29 cellular contexts compared by ENCODE assay signal in the genomic region with DNA sequence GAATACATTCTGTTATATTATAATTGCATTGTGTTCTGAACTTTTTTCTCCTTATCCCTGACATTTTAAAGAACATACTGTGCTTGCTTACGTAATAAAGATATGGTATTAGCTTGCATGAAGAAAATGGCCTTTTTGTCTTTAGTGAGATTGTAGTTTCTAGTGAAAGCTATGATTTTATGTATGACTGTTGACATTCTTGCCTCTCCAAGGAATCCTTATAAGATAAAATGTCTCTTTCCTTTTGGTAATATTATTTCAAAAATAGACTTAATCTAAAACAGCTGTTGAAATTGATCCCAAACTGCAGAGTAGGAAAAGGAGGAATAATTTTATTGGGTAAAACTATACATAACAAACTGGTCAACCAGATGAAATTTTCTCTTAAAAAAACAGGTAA.
"Had no signal": no experiment of that assay in that cellular context is flagged by ENCODE, and none has a peak within 500 bp of the region (broad histone marks: within the 10 kb centered on the region; RNA-seq: fewer than 3 reads in every experiment).

No MANE protein-coding gene starts in this region.

- H3K4me3 ChIP-seq: breast epithelium, gastrocnemius medialis, lung, ovary, prostate gland, sigmoid colon, stomach, thyroid gland, upper lobe of right lung had no signal

- H3K36me3 ChIP-seq: breast epithelium, gastrocnemius medialis, neutrophil, ovary, prostate gland, sigmoid colon, stomach, thyroid gland, upper lobe of right lung had no signal

- DNase-seq: activated B cell treated with CpG ODN at 0.5 μM for 24 hours; activated CD4-positive, alpha-beta T cell treated with anti-CD3 and anti-CD28 coated beads, Interleukin-2, amount 50 U/mL, for 1 hour; activated CD8-positive, alpha-beta T cell treated with anti-CD3 and anti-CD28 coated beads for 36 hours; activated gamma-delta T cell treated with Interleukin-2 at 50 U/mL for 16 hours; activated naive CD8-positive, alpha-beta T cell treated with anti-CD3 and anti-CD28 coated beads, Interleukin-2, amount 50 U/mL, for 24 hours; activated T-cell treated with anti-CD3 and anti-CD28 coated beads, Interleukin-2, amount 50 U/mL, for 4 hours; dermis blood vessel endothelial cell; effector CD4-positive, alpha-beta T cell; gastrocnemius medialis; hippocampal formation; immature natural killer cell; kidney; nephron progenitor cell; ovary; retina; sigmoid colon; stimulated activated CD4-positive, alpha-beta T cell treated with anti-CD3 and anti-CD28 coated beads, Interleukin-15, amount 100 ng/mL, for 24 hours; stimulated activated CD4-positive, alpha-beta T cell treated with anti-CD3 and anti-CD28 coated beads, Interleukin-2, amount 100 ng/mL, for 24 hours; stimulated activated naive B cell treated with anti-CD40 and anti-IgM and Interleukin-4, amounts not matched to agents 10 μg/mL and 1 μg/mL and 100 μg/mL, for 72 hours; stomach; T-cell; thyroid gland; upper lobe of right lung had no signal

- H3K9me3 ChIP-seq: gastrocnemius medialis, neutrophil, ovary, prostate gland, thyroid gland, upper lobe of right lung had no signal

- H3K27ac ChIP-seq: breast epithelium, epithelial cell of prostate, gastrocnemius medialis, neutrophil, ovary, prostate gland, sigmoid colon, stomach, thyroid gland, upper lobe of right lung had no signal

- ATAC-seq: activated CD8-positive, alpha-beta T cell treated with anti-CD3 and anti-CD28 coated beads for 36 hours; activated naive CD8-positive, alpha-beta T cell treated with anti-CD3 and anti-CD28 coated beads, Interleukin-2, amount 50 U/mL, for 24 hours; activated T-cell treated with anti-CD3 and anti-CD28 coated beads, Interleukin-2, amount 50 U/mL, for 4 hours; activated T-helper 17 cell treated with anti-CD3 and anti-CD28 coated beads, Interleukin-2, amount 50 U/mL, for 72 hours; gastrocnemius medialis; stimulated activated naive B cell treated with anti-CD40 and anti-IgM and Interleukin-4, amounts not matched to agents 10 μg/mL and 1 μg/mL and 100 μg/mL, for 72 hours; T-cell; upper lobe of right lung had no signal

- H3K4me1 ChIP-seq: breast epithelium, gastrocnemius medialis, prostate gland, sigmoid colon, stomach, thyroid gland, upper lobe of right lung had no signal

- H3K27me3 ChIP-seq: breast epithelium, gastrocnemius medialis, neutrophil, ovary, sigmoid colon, stomach, thyroid gland, upper lobe of right lung had no signal
